ENCODE assay signal across 20 cellular contexts in genomic region chr20:5549200-5549599, GRCh38.
DNase-seq lines count a peak whose midpoint lies in the region; ATAC-seq and TF ChIP-seq lines count a peak whose summit lies in the region.
"Had no signal": no experiment of that assay in that cellular context is flagged by ENCODE, and none has a peak within 500 bp of the region (broad histone marks: within the 10 kb centered on the region; RNA-seq: fewer than 3 reads in every experiment).

No MANE protein-coding gene starts in this region.

- CTCF ChIA-PET in activated naive CD4-positive, alpha-beta T cell treated with anti-CD3 and anti-CD28 coated beads, Interleukin-2, amount 10 ng/mL, durations not matched to agents 7 days and 5 days (lab: Charles Lee) = interaction anchor here (1.0 to 3.1 kb wide), 2 partner anchors 17 to 20 kb away, joined by 3 to 14 read pairs; no protein-coding TSS in a partner anchor

- peaks cover 97% of the 10 kb centered on the region for H3K36me3 ChIP-seq in RWPE2 (ENCODE audit: low read depth)

- H3K27me3 ChIP-seq in RWPE2 (ENCODE audit: insufficient read depth, poor library complexity, severe bottlenecking) = no peaks in the 10 kb centered on the region
- H3K27me3 ChIP-seq: heart left ventricle, right lobe of liver, tibial nerve had no signal

- no peak overlapping the region for H3K27ac ChIP-seq in RWPE2 (ENCODE audit: poor library complexity, severe bottlenecking)
- H3K27ac ChIP-seq: heart left ventricle, right lobe of liver, tibial nerve had no signal

- H3K27ac Mint-ChIP-seq in activated naive CD4-positive, alpha-beta T cell treated with anti-CD3 and anti-CD28 coated beads, Interleukin-2, amount 50 U/mL, for 72 hours = peak overlapping the region; percentile 78 to 79
- no peak overlapping the region for H3K27ac Mint-ChIP-seq in activated naive CD4-positive, alpha-beta T cell treated with anti-CD3 and anti-CD28 coated beads, Interleukin-2, amount 10 ng/mL, durations not matched to agents 7 days and 5 days
- peak overlapping the region; percentile 42 for H3K27ac Mint-ChIP-seq in stimulated activated memory B cell treated with anti-CD40 and anti-IgM and Interleukin-4, amounts not matched to agents 10 μg/mL and 1 μg/mL and 100 μg/mL, for 72 hours

- peak; percentile 81 to 96 for ATAC-seq in activated naive CD4-positive, alpha-beta T cell treated with anti-CD3 and anti-CD28 coated beads, Interleukin-2, amount 50 U/mL, for 72 hours
- ATAC-seq in RWPE2 (ENCODE audit: low read depth) = peak; percentile 20; the same call in 1 of the 3 replicates
- ATAC-seq in stimulated activated memory B cell treated with anti-CD40 and anti-IgM and Interleukin-4, amounts not matched to agents 10 μg/mL and 1 μg/mL and 100 μg/mL, for 72 hours = no peak
- no peak for ATAC-seq in GM21717 (IDR thresholded peaks at IDR 0.05; ENCODE audit: unreplicated experiment)
- ATAC-seq: right lobe of liver, Right ventricle myocardium inferior had no signal

- H3K9me3 ChIP-seq in RWPE2 (ENCODE audit: severe bottlenecking) = no peaks in the 10 kb centered on the region
- H3K9me3 ChIP-seq: heart left ventricle, right lobe of liver, tibial nerve had no signal

- no peaks in the 10 kb centered on the region for H3K27me3 Mint-ChIP-seq in activated naive CD4-positive, alpha-beta T cell treated with anti-CD3 and anti-CD28 coated beads, Interleukin-2, amount 10 ng/mL, durations not matched to agents 7 days and 5 days
- no peaks in the 10 kb centered on the region for H3K27me3 Mint-ChIP-seq in stimulated activated memory B cell treated with anti-CD40 and anti-IgM and Interleukin-4, amounts not matched to agents 10 μg/mL and 1 μg/mL and 100 μg/mL, for 72 hours

- no peaks in the 10 kb centered on the region for H3K9me3 Mint-ChIP-seq in activated naive CD4-positive, alpha-beta T cell treated with anti-CD3 and anti-CD28 coated beads, Interleukin-2, amount 50 U/mL, for 72 hours
- H3K9me3 Mint-ChIP-seq in activated naive CD4-positive, alpha-beta T cell treated with anti-CD3 and anti-CD28 coated beads, Interleukin-2, amount 10 ng/mL, durations not matched to agents 7 days and 5 days = no peaks in the 10 kb centered on the region
- no peaks in the 10 kb centered on the region for H3K9me3 Mint-ChIP-seq in stimulated activated memory B cell treated with anti-CD40 and anti-IgM and Interleukin-4, amounts not matched to agents 10 μg/mL and 1 μg/mL and 100 μg/mL, for 72 hours

- peaks cover 0 to 14% of the 10 kb centered on the region in 2 donors for H3K36me3 Mint-ChIP-seq in activated naive CD4-positive, alpha-beta T cell treated with anti-CD3 and anti-CD28 coated beads, Interleukin-2, amount 50 U/mL, for 72 hours
- H3K36me3 Mint-ChIP-seq in activated naive CD4-positive, alpha-beta T cell treated with anti-CD3 and anti-CD28 coated beads, Interleukin-2, amount 10 ng/mL, durations not matched to agents 7 days and 5 days = peaks cover 51% of the 10 kb centered on the region
- peaks cover 65% of the 10 kb centered on the region for H3K36me3 Mint-ChIP-seq in stimulated activated memory B cell treated with anti-CD40 and anti-IgM and Interleukin-4, amounts not matched to agents 10 μg/mL and 1 μg/mL and 100 μg/mL, for 72 hours

- H3K4me3 ChIP-seq in RWPE2 (ENCODE audit: severe bottlenecking) (no peak overlapping the region), choroid plexus epithelial cell (ENCODE audit: low read depth, low read length) (no peak overlapping the region)
- H3K4me3 ChIP-seq: heart left ventricle, right lobe of liver, tibial nerve had no signal

- no peaks in the 10 kb centered on the region for H3K4me1 ChIP-seq in RWPE2 (ENCODE audit: insufficient read depth, poor library complexity, severe bottlenecking)
- H3K4me1 ChIP-seq: right lobe of liver, tibial nerve had no signal

- TF ChIP-seq CTCF in RWPE2 (IDR thresholded peaks at IDR 0.05; ENCODE audit: poor library complexity, severe bottlenecking) (no peak), choroid plexus epithelial cell (conservative IDR thresholded peaks at IDR 0.05; ENCODE audit: low read depth, low read length) (no peak)

- H3K4me1 Mint-ChIP-seq in activated naive CD4-positive, alpha-beta T cell treated with anti-CD3 and anti-CD28 coated beads, Interleukin-2, amount 10 ng/mL, durations not matched to agents 7 days and 5 days = peaks cover 15% of the 10 kb centered on the region
- peaks cover 5% of the 10 kb centered on the region for H3K4me1 Mint-ChIP-seq in stimulated activated memory B cell treated with anti-CD40 and anti-IgM and Interleukin-4, amounts not matched to agents 10 μg/mL and 1 μg/mL and 100 μg/mL, for 72 hours

- no peak overlapping the region for H3K4me3 Mint-ChIP-seq in activated naive CD4-positive, alpha-beta T cell treated with anti-CD3 and anti-CD28 coated beads, Interleukin-2, amount 10 ng/mL, durations not matched to agents 7 days and 5 days
- no peak overlapping the region for H3K4me3 Mint-ChIP-seq in stimulated activated memory B cell treated with anti-CD40 and anti-IgM and Interleukin-4, amounts not matched to agents 10 μg/mL and 1 μg/mL and 100 μg/mL, for 72 hours

- DNase-seq in activated naive CD4-positive, alpha-beta T cell treated with anti-CD3 and anti-CD28 coated beads, Interleukin-2, amount 50 U/mL, for 72 hours (ENCODE audit: low spot score in 2 of 2) = no peak
- DNase-seq in activated naive CD4-positive, alpha-beta T cell treated with anti-CD3 and anti-CD28 coated beads, Interleukin-2, amount 10 ng/mL, durations not matched to agents 7 days and 5 days = no peak
- DNase-seq in RWPE2 (ENCODE audit: low spot score) (no peak), choroid plexus epithelial cell (ENCODE audit: low read depth) (peak; percentile 13), D341Med (ENCODE audit: low spot score) (no peak), NOMO-1 treated with dmso at 0.1 percent for 144 hours (lab: John Stamatoyannopoulos, UW; ENCODE audit: unreplicated experiment) (no peak)
- DNase-seq: activated CD4-positive, alpha-beta T cell treated with anti-CD3 and anti-CD28 coated beads, Interleukin-2, amount 50 U/mL, for 48 hours; activated effector memory CD4-positive, alpha-beta T cell treated with Interleukin-2 at 50 U/mL for 16 hours; COR-L47; heart left ventricle; Kasumi-1; NCI-H1105; NCI-H2081 treated with DMSO at 0.1 percent for 48 hours; NCI-H510A; right lobe of liver; stimulated activated naive CD4-positive, alpha-beta T cell treated with Interleukin-2 at 50 U/mL for 16 hours had no signal

Comparison
In these comparisons a context has a peak if more than half of its experiments do, and no peak if none do; other contexts are left out.
1. ATAC-seq: peak in activated naive CD4-positive, alpha-beta T cell treated with anti-CD3 and anti-CD28 coated beads, Interleukin-2, amount 50 U/mL, for 72 hours (2 of 2) and RWPE2 (single experiment); none in stimulated activated memory B cell treated with anti-CD40 and anti-IgM and Interleukin-4, amounts not matched to agents 10 μg/mL and 1 μg/mL and 100 μg/mL, for 72 hours (single experiment) and GM21717 (single experiment).